Comparison of ENCODE assay signal across 17 cellular contexts in the genomic region with DNA sequence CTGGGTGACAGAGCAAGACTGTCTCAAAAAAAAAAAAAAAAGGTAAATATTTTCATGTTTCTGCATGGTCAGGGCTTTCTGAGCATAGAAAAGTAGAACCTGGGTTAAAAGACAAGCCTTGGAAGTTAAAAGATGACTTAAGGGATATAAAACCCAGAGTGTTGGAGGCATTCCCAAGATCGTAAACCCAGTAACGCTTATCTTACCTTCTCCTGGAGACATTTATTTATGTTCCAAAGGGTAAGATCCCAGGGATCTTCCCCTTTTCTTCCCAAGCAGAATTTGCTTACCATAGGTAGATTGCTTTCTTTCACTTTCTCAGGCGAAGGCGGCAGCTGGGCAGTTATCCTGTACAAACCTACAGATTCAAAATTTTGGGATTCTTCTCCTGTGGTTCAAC. TPM values are rescaled to one million over a fixed set of nuclear protein-coding genes. Genes with fewer than 3 reads are reported as not detected.
"Had no signal": no experiment of that assay in that cellular context is flagged by ENCODE, and none has a peak within 500 bp of the region (broad histone marks: within the 10 kb centered on the region; RNA-seq: fewer than 3 reads in every experiment).

No MANE protein-coding gene starts in this region.

- H3K9me3 ChIP-seq: breast epithelium, esophagus muscularis mucosa, heart right ventricle, lower lobe of right lung, right lobe of liver, spleen had no signal

- H3K36me3 ChIP-seq: breast epithelium, esophagus muscularis mucosa, heart right ventricle, lower lobe of right lung, right lobe of liver, spleen had no signal

- H3K27ac ChIP-seq: breast epithelium, esophagus muscularis mucosa, heart right ventricle, lower lobe of right lung, right lobe of liver, spleen had no signal

- H3K27me3 ChIP-seq: breast epithelium, esophagus muscularis mucosa, heart right ventricle, right lobe of liver, spleen had no signal

- H3K27me3 Mint-ChIP-seq: activated CD4-positive, alpha-beta T cell treated with anti-CD3 and anti-CD28 coated beads, Interleukin-2, amount 10 ng/mL, durations not matched to agents 7 days and 5 days; activated naive CD4-positive, alpha-beta T cell treated with anti-CD3 and anti-CD28 coated beads, Interleukin-2, amount 50 U/mL, for 24 hours; dendritic cell treated with granulocyte-macrophage colony-stimulating factor and Interleukin-4, amounts not matched to agents 40 ng/mL and 50 ng/mL, for 4 days; progenitor cell of endocrine pancreas; T-cell had no signal

- H3K9me3 Mint-ChIP-seq: activated CD4-positive, alpha-beta T cell treated with anti-CD3 and anti-CD28 coated beads, Interleukin-2, amount 10 ng/mL, durations not matched to agents 7 days and 5 days; activated naive CD4-positive, alpha-beta T cell treated with anti-CD3 and anti-CD28 coated beads, Interleukin-2, amount 50 U/mL, for 24 hours; activated T-cell treated with anti-CD3 and anti-CD28 coated beads, Interleukin-2, amount 50 U/mL, for 72 hours; dendritic cell treated with granulocyte-macrophage colony-stimulating factor and Interleukin-4, amounts not matched to agents 40 ng/mL and 50 ng/mL, for 4 days; immature natural killer cell; T-cell had no signal

- DNase-seq: activated CD4-positive, alpha-beta T cell treated with anti-CD3 and anti-CD28 coated beads, Interleukin-2, amount 10 ng/mL, durations not matched to agents 7 days and 5 days; activated CD8-positive, alpha-beta memory T cell treated with anti-CD3 and anti-CD28 coated beads, Interleukin-2, amount 50 U/mL, for 48 hours; activated gamma-delta T cell; activated T-cell treated with anti-CD3 and anti-CD28 coated beads, Interleukin-2, amount 50 U/mL, for 72 hours; effector CD8-positive, alpha-beta T cell; heart right ventricle; immature natural killer cell; lower lobe of right lung; right lobe of liver; spleen; stimulated activated naive CD4-positive, alpha-beta T cell; T-cell had no signal

- H3K4me3 ChIP-seq: breast epithelium, esophagus muscularis mucosa, heart right ventricle, lower lobe of right lung, right lobe of liver, spleen had no signal

- H3K4me1 ChIP-seq: breast epithelium, esophagus muscularis mucosa, heart right ventricle, lower lobe of right lung, right lobe of liver, spleen had no signal

- H3K36me3 Mint-ChIP-seq: activated naive CD4-positive, alpha-beta T cell treated with anti-CD3 and anti-CD28 coated beads, Interleukin-2, amount 50 U/mL, for 24 hours; immature natural killer cell; T-cell had no signal

- H3K4me1 Mint-ChIP-seq: activated CD4-positive, alpha-beta T cell treated with anti-CD3 and anti-CD28 coated beads, Interleukin-2, amount 10 ng/mL, durations not matched to agents 7 days and 5 days; activated naive CD4-positive, alpha-beta T cell treated with anti-CD3 and anti-CD28 coated beads, Interleukin-2, amount 50 U/mL, for 24 hours; immature natural killer cell; T-cell had no signal

- ATAC-seq: activated T-cell treated with anti-CD3 and anti-CD28 coated beads, Interleukin-2, amount 50 U/mL, for 72 hours; heart right ventricle; lower lobe of right lung; right lobe of liver; T-cell had no signal

- H3K4me3 Mint-ChIP-seq: activated CD4-positive, alpha-beta T cell treated with anti-CD3 and anti-CD28 coated beads, Interleukin-2, amount 10 ng/mL, durations not matched to agents 7 days and 5 days; activated naive CD4-positive, alpha-beta T cell treated with anti-CD3 and anti-CD28 coated beads, Interleukin-2, amount 50 U/mL, for 24 hours; activated T-cell treated with anti-CD3 and anti-CD28 coated beads, Interleukin-2, amount 50 U/mL, for 72 hours; dendritic cell treated with granulocyte-macrophage colony-stimulating factor and Interleukin-4, amounts not matched to agents 40 ng/mL and 50 ng/mL, for 4 days; immature natural killer cell; T-cell had no signal

- H3K27ac Mint-ChIP-seq: activated CD4-positive, alpha-beta T cell treated with anti-CD3 and anti-CD28 coated beads, Interleukin-2, amount 10 ng/mL, durations not matched to agents 7 days and 5 days; activated naive CD4-positive, alpha-beta T cell treated with anti-CD3 and anti-CD28 coated beads, Interleukin-2, amount 50 U/mL, for 24 hours; activated T-cell treated with anti-CD3 and anti-CD28 coated beads, Interleukin-2, amount 50 U/mL, for 72 hours; dendritic cell treated with granulocyte-macrophage colony-stimulating factor and Interleukin-4, amounts not matched to agents 40 ng/mL and 50 ng/mL, for 4 days; immature natural killer cell; progenitor cell of endocrine pancreas; T-cell had no signal

RNA-seq across cellular contexts. Expression of gene SUGCT, which starts 22.2 kb away (rescaled TPM):
- total RNA-seq: activated CD4-positive, alpha-beta T cell treated with anti-CD3 and anti-CD28 coated beads, Interleukin-2, amount 10 ng/mL, durations not matched to agents 7 days and 5 days had no signal
